ENCODE assay signal across 21 cellular contexts in the genomic region with DNA sequence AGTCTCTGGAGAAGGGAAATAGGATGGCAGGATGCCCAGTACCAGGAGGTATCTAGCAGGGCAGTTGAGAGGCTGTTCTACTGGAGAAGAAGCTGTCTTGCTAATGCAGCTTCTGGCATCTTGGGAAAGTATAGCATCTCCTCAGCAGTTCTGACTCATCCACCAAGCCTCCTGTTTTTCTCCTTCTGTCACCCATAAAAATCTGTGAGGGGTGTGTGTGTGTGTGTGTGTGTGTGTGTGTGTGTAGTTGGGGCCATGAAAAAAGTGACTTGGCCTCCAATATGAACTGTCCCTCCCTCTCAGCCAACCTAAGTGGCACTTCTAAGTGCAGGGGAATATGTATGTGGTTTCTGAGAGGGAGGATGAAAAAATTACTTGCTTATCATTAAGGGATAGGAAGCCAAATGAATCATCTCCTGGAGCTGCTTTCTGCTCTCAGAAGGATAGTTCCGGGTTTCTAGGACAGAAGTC.
DNase-seq lines count a peak whose midpoint lies in the region; ATAC-seq, FAIRE-seq and TF ChIP-seq lines count a peak whose summit lies in the region.
"Had no signal": no experiment of that assay in that cellular context is flagged by ENCODE, and none has a peak within 500 bp of the region (broad histone marks: within the 10 kb centered on the region; RNA-seq: fewer than 3 reads in every experiment).

No MANE protein-coding gene starts in this region.

- TF ChIP-seq CTCF in MCF 10A (IDR thresholded peaks at IDR 0.05; ENCODE audit: unreplicated experiment) (no peak), breast epithelium (IDR thresholded peaks at IDR 0.05) (no peak), astrocyte (IDR thresholded peaks at IDR 0.05; ENCODE audit: insufficient read depth, low read depth, low read length) (no peak), glutamatergic neuron (IDR thresholded peaks at IDR 0.05; ENCODE audit: partially characterized antibody, unreplicated experiment) (no peak), kidney (IDR thresholded peaks at IDR 0.05; ENCODE audit: borderline replicate concordance, extremely low read depth, insufficient read depth) (no peak)

- H3K4me3 Mint-ChIP-seq in MCF 10A (ENCODE audit: unreplicated experiment) (no peak overlapping the region), astrocyte (ENCODE audit: unreplicated experiment) (no peak overlapping the region), glutamatergic neuron (ENCODE audit: unreplicated experiment) (no peak overlapping the region)
- H3K4me3 Mint-ChIP-seq: activated CD4-positive, alpha-beta memory T cell treated with anti-CD3 and anti-CD28 coated beads for 36 hours; activated T-cell treated with anti-CD3 and anti-CD28 coated beads, Interleukin-2, amount 50 U/mL, for 4 hours; stimulated activated memory B cell treated with anti-CD40 and anti-IgM and Interleukin-4, amounts not matched to agents 10 μg/mL and 1 μg/mL and 100 μg/mL, for 72 hours had no signal

- H3K36me3 ChIP-seq in breast epithelium: no peaks in the 10 kb centered on the region
- H3K36me3 ChIP-seq in astrocyte (ENCODE audit: insufficient read depth, low read length): no peaks in the 10 kb centered on the region
- H3K36me3 ChIP-seq in kidney (ENCODE audit: control insufficient read depth in 1 of 2, insufficient read depth in 2 of 2, low read length in 2 of 2): no peaks in the 10 kb centered on the region
- H3K36me3 ChIP-seq: heart right ventricle, pancreas, SJSA1, spleen had no signal

- FAIRE-seq in astrocyte (lab: Jason Lieb, UNC) (no peak), kidney (lab: Jason Lieb, UNC) (no peak)
- FAIRE-seq: endometrium, pancreas had no signal

- no peaks in the 10 kb centered on the region for H3K9me3 ChIP-seq in breast epithelium
- H3K9me3 ChIP-seq in astrocyte (ENCODE audit: insufficient read depth, low read depth, low read length): no peaks in the 10 kb centered on the region
- no peaks in the 10 kb centered on the region for H3K9me3 ChIP-seq in kidney (ENCODE audit: control insufficient read depth in 1 of 2, low read length in 2 of 2)
- H3K9me3 ChIP-seq: pancreas, SJSA1 had no signal

- H3K4me3 ChIP-seq in breast epithelium (no peak overlapping the region), astrocyte (ENCODE audit: insufficient read depth, low read depth, low read length) (no peak overlapping the region), kidney (ENCODE audit: low read length in 2 of 2) (no peak overlapping the region)
- H3K4me3 ChIP-seq: heart right ventricle, pancreas, SJSA1, spleen had no signal

- H3K4me2 ChIP-seq in astrocyte (ENCODE audit: low read length): peak overlapping the region; percentile 55

- intact Hi-C loops in MCF 10A (cut with micrococcal nuclease): no loop called here
- intact Hi-C loops in breast epithelium (cut with DNase I; ENCODE audit: low total_unique reads): no loop called here
- intact Hi-C loops in kidney (cut with DNase I): no loop called here

- H3K27me3 Mint-ChIP-seq in MCF 10A (ENCODE audit: insufficient read depth, unreplicated experiment) (no peaks in the 10 kb centered on the region), astrocyte (ENCODE audit: low read depth, unreplicated experiment) (no peaks in the 10 kb centered on the region), glutamatergic neuron (ENCODE audit: unreplicated experiment) (peaks cover 4% of the 10 kb centered on the region)
- H3K27me3 Mint-ChIP-seq: activated CD4-positive, alpha-beta memory T cell treated with anti-CD3 and anti-CD28 coated beads for 36 hours; stimulated activated memory B cell treated with anti-CD40 and anti-IgM and Interleukin-4, amounts not matched to agents 10 μg/mL and 1 μg/mL and 100 μg/mL, for 72 hours had no signal

- H3K27ac Mint-ChIP-seq in MCF 10A (ENCODE audit: low read depth, unreplicated experiment) (peak overlapping the region; percentile 21), astrocyte (ENCODE audit: unreplicated experiment) (no peak overlapping the region), glutamatergic neuron (ENCODE audit: unreplicated experiment) (no peak overlapping the region)
- H3K27ac Mint-ChIP-seq: activated CD4-positive, alpha-beta memory T cell treated with anti-CD3 and anti-CD28 coated beads for 36 hours; stimulated activated memory B cell treated with anti-CD40 and anti-IgM and Interleukin-4, amounts not matched to agents 10 μg/mL and 1 μg/mL and 100 μg/mL, for 72 hours had no signal

- H3K9me3 Mint-ChIP-seq in MCF 10A (ENCODE audit: unreplicated experiment) (no peaks in the 10 kb centered on the region), astrocyte (ENCODE audit: unreplicated experiment) (peaks cover 3% of the 10 kb centered on the region), glutamatergic neuron (ENCODE audit: unreplicated experiment) (no peaks in the 10 kb centered on the region)
- H3K9me3 Mint-ChIP-seq: stimulated activated memory B cell treated with anti-CD40 and anti-IgM and Interleukin-4, amounts not matched to agents 10 μg/mL and 1 μg/mL and 100 μg/mL, for 72 hours had no signal

- H3K27ac ChIP-seq in breast epithelium (no peak overlapping the region), astrocyte (ENCODE audit: low read depth, low read length) (peak overlapping the region; percentile 26), kidney (ENCODE audit: low read depth in 2 of 2, low read length in 2 of 2) (no peak overlapping the region)
- H3K27ac ChIP-seq: heart right ventricle, pancreas, SJSA1, spleen had no signal

- POLR2A ChIA-PET in MCF 10A (lab: Yijun Ruan, JAX): interaction anchor here (0.7 kb wide), 1 partner anchor 49 kb away, joined by 3 read pairs; no protein-coding TSS in a partner anchor

- H4K20me1 ChIP-seq in astrocyte (ENCODE audit: insufficient read depth, low read length): no peaks in the 10 kb centered on the region

- H2AFZ ChIP-seq in astrocyte (ENCODE audit: low read depth, low read length): no peak overlapping the region

- peak; percentile 44 for DNase-seq in MCF 10A (ENCODE audit: unreplicated experiment)
- no peak for DNase-seq in breast epithelium (ENCODE audit: low spot score in 2 of 2)
- DNase-seq in astrocyte (ENCODE audit: low read depth): peak; percentile 87
- DNase-seq in islet precursor cell: peak; percentile 68
- DNase-seq in putamen (ENCODE audit: low spot score): no peak
- DNase-seq in glutamatergic neuron: no peak
- DNase-seq in kidney: no peak
- DNase-seq: activated CD4-positive, alpha-beta memory T cell treated with anti-CD3 and anti-CD28 coated beads for 36 hours; activated T-cell treated with anti-CD3 and anti-CD28 coated beads, Interleukin-2, amount 50 U/mL, for 4 hours; cerebellar nuclear complex; COR-L47; heart right ventricle; NCI-H187 treated with DMSO at 0.1 percent for 48 hours; NCI-H510A treated with DMSO at 0.1 percent for 48 hours; pancreas; spleen; trophoblast cell had no signal

- ATAC-seq in GM21423 (IDR thresholded peaks at IDR 0.05; ENCODE audit: unreplicated experiment): no peak
- ATAC-seq: activated T-cell treated with anti-CD3 and anti-CD28 coated beads, Interleukin-2, amount 50 U/mL, for 4 hours; heart right ventricle; pancreas; stimulated activated memory B cell treated with anti-CD40 and anti-IgM and Interleukin-4, amounts not matched to agents 10 μg/mL and 1 μg/mL and 100 μg/mL, for 72 hours had no signal

- CTCF ChIA-PET in MCF 10A (lab: Yijun Ruan, JAX): interaction anchor here (1.1 kb wide), 1 partner anchor 11 kb away, joined by 4 read pairs; no protein-coding TSS in a partner anchor

- H3K36me3 Mint-ChIP-seq in MCF 10A (ENCODE audit: insufficient read depth, unreplicated experiment): no peaks in the 10 kb centered on the region
- no peaks in the 10 kb centered on the region for H3K36me3 Mint-ChIP-seq in astrocyte (ENCODE audit: low read depth, unreplicated experiment)
- H3K36me3 Mint-ChIP-seq in glutamatergic neuron (ENCODE audit: unreplicated experiment): no peaks in the 10 kb centered on the region
- H3K36me3 Mint-ChIP-seq: activated CD4-positive, alpha-beta memory T cell treated with anti-CD3 and anti-CD28 coated beads for 36 hours; stimulated activated memory B cell treated with anti-CD40 and anti-IgM and Interleukin-4, amounts not matched to agents 10 μg/mL and 1 μg/mL and 100 μg/mL, for 72 hours had no signal

- H3K27me3 ChIP-seq in breast epithelium (no peaks in the 10 kb centered on the region), astrocyte (ENCODE audit: insufficient read depth, low read length) (no peaks in the 10 kb centered on the region)
- H3K27me3 ChIP-seq: heart right ventricle, SJSA1, spleen had no signal

- H3K4me1 Mint-ChIP-seq in MCF 10A (ENCODE audit: insufficient read depth, unreplicated experiment): peaks cover 17% of the 10 kb centered on the region
- no peaks in the 10 kb centered on the region for H3K4me1 Mint-ChIP-seq in astrocyte (ENCODE audit: low read depth, unreplicated experiment)
- no peaks in the 10 kb centered on the region for H3K4me1 Mint-ChIP-seq in glutamatergic neuron (ENCODE audit: low read depth, unreplicated experiment)
- H3K4me1 Mint-ChIP-seq: stimulated activated memory B cell treated with anti-CD40 and anti-IgM and Interleukin-4, amounts not matched to agents 10 μg/mL and 1 μg/mL and 100 μg/mL, for 72 hours had no signal

- H3K9ac ChIP-seq in astrocyte (ENCODE audit: low read length): no peak overlapping the region
- H3K9ac ChIP-seq in kidney (ENCODE audit: low read length in 2 of 2): no peak overlapping the region

- TF ChIP-seq POLR2A in breast epithelium (IDR thresholded peaks at IDR 0.05): no peak

- H3K4me1 ChIP-seq in breast epithelium (no peaks in the 10 kb centered on the region), astrocyte (ENCODE audit: insufficient read depth, low read length) (peaks cover 19% of the 10 kb centered on the region), kidney (ENCODE audit: control insufficient read depth in 1 of 2, insufficient read depth in 1 of 2, low read depth in 1 of 2, low read length in 2 of 2) (peaks cover 0 to 8% of the 10 kb centered on the region in 2 donors)
- H3K4me1 ChIP-seq: heart right ventricle, pancreas, spleen had no signal

- H3K79me2 ChIP-seq in astrocyte (ENCODE audit: insufficient read depth, low read length): no peaks in the 10 kb centered on the region

- no TSS peak for BruUV-seq in MCF 10A (replicated peaks; lab: Mats Ljungman, UMichigan)

Comparison
In these comparisons a context has a peak if more than half of its experiments do, and no peak if none do; other contexts are left out.
1. DNase-seq: peak in MCF 10A (single experiment), astrocyte (single experiment) and islet precursor cell (single experiment); none in breast epithelium (0 of 2), putamen (single experiment), glutamatergic neuron (single experiment) and kidney (single experiment).